19 cellular contexts compared by ENCODE assay signal in the genomic region with DNA sequence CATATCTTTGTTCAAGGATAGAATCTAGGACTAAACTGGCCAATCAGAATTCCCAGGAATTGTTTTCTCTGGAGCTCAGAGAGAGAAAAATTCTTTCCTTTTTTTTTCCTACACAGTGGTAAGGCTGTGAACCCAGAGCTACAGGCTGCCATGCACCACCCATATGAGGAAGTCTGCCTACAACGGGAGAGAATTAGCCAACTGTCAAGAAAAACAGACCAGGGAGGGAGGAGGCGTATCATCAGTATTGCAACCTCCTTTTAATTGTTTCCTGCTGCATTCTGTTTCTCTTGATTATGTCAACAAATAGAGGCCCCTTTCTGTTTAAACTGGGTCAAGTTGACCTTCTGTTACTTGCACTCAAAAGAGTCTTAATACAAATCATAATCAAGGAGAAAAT.
DNase-seq lines count a peak whose midpoint lies in the region; ATAC-seq and TF ChIP-seq lines count a peak whose summit lies in the region.
"Had no signal": no experiment of that assay in that cellular context is flagged by ENCODE, and none has a peak within 500 bp of the region (broad histone marks: within the 10 kb centered on the region; RNA-seq: fewer than 3 reads in every experiment).

No MANE protein-coding gene starts in this region.

- peaks cover 9% of the 10 kb centered on the region for H3K9me3 ChIP-seq in vagina

- ATAC-seq in HG03342 (IDR thresholded peaks at IDR 0.05; ENCODE audit: unreplicated experiment) = no peak

- no peaks in the 10 kb centered on the region for H3K36me3 ChIP-seq in vagina

- H3K27me3 ChIP-seq in vagina = no peaks in the 10 kb centered on the region

- TF ChIP-seq POLR2A in NB4 (IDR thresholded peaks at IDR 0.05; ENCODE audit: extremely low read depth, insufficient read length) (no peak), vagina (IDR thresholded peaks at IDR 0.05) (no peak)

- intact Hi-C loops in vagina (cut with DNase I) = no loop called here

- H3K27ac ChIP-seq in vagina = peak overlapping the region; percentile 35

- H3K4me3 ChIP-seq in NB4 (ENCODE audit: low read depth, low read length) (no peak overlapping the region), vagina (no peak overlapping the region)

- TF ChIP-seq CTCF in NB4 (IDR thresholded peaks at IDR 0.05; ENCODE audit: low read depth, low read length) (no peak), vagina (IDR thresholded peaks at IDR 0.05) (no peak)

- H3K4me1 ChIP-seq in vagina = no peaks in the 10 kb centered on the region

- DNase-seq in SKM-1 treated with dmso at 0.1 percent for 144 hours (lab: John Stamatoyannopoulos, UW; ENCODE audit: unreplicated experiment) (peak; percentile 8), SKM-1 (lab: John Stamatoyannopoulos, UW; ENCODE audit: unreplicated experiment) (no peak), NB4 (ENCODE audit: low read depth) (peak; percentile 23), amniotic epithelial cell (ENCODE audit: low read depth) (peak; percentile 7), vagina (ENCODE audit: extremely low spot score in 2 of 2) (no peak), SHP77 treated with DMSO at 0.1 percent for 48 hours (lab: John Stamatoyannopoulos, UW) (no peak), NAMALWA (ENCODE audit: low spot score) (no peak)
- DNase-seq: 8988T, C1 segment of cervical spinal cord, DMS 273 treated with DMSO at 0.1 percent for 48 hours, HFFc6, IMR-90, Karpas-422, MV-4-11, NCI-H1436, NCI-H2029 treated with DMSO at 0.1 percent for 48 hours, NCI-H510A, SHP77 had no signal

Comparison
In these comparisons a context has a peak if more than half of its experiments do, and no peak if none do; other contexts are left out.
1. DNase-seq: peak in SKM-1 treated with dmso at 0.1 percent for 144 hours (single experiment), NB4 (single experiment) and amniotic epithelial cell (single experiment); none in SKM-1 (single experiment), vagina (0 of 2), SHP77 treated with DMSO at 0.1 percent for 48 hours (single experiment) and NAMALWA (single experiment).